12 cellular contexts compared by ENCODE assay signal in the genomic region with DNA sequence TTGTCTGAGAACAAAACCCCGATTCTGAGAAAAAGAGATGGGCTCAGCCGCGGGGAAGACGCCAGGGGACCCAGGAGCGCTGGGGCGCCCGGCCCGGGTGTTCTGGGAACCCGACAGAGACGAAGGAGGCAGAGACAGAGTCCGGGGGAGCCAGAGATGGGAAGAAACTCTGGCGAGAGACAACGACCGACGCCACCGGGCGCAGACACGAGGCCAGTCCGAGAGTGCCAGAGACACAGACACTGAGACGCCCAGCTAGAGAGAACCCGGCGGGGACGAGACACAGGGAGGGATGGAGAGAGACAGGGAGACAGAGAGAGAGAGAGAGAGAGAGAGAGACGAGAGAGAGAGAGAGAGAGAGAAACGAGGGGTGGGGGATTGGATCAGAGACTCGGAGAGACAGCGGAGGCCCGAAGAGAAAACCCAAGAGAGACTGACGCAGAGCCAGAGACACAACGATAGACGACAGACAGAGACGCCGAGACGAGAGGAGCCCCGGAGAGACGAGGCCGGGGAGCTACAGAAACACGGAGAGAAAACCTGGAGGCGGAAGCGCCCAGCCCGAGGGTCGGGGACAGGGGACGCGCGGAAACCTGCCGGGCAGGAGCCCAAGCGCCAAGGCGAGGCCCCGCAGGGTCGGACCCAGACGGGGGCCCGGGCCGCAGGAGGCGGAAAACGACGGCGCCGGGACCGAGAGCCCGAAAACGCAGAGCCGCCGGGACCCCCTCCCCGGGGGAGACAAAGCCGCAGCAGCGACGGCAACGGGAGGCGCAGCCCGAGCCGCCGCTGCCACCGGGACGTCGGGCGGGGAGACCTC. TPM values are rescaled to one million over a fixed set of nuclear protein-coding genes. Genes with fewer than 3 reads are reported as not detected.
DNase-seq lines count a peak whose midpoint lies in the region; ATAC-seq and TF ChIP-seq lines count a peak whose summit lies in the region.
"Had no signal": no experiment of that assay in that cellular context is flagged by ENCODE, and none has a peak within 500 bp of the region (broad histone marks: within the 10 kb centered on the region; RNA-seq: fewer than 3 reads in every experiment).

No MANE protein-coding gene starts in this region.

- no peaks in the 10 kb centered on the region for H3K9me3 Mint-ChIP-seq in activated naive CD8-positive, alpha-beta T cell (ENCODE audit: low read depth)
- no peaks in the 10 kb centered on the region for H3K9me3 Mint-ChIP-seq in memory B cell

- H3K4me1 Mint-ChIP-seq in activated naive CD8-positive, alpha-beta T cell (ENCODE audit: low read depth): peaks cover 9% of the 10 kb centered on the region
- peaks cover 7% of the 10 kb centered on the region for H3K4me1 Mint-ChIP-seq in memory B cell

- H3K4me3 ChIP-seq in heart left ventricle (peak overlapping the region in 9 of 12 donors; percentile 1 to 36 (median 17)), upper lobe of left lung (peak overlapping the region in 3 of 4 donors; percentile 18 to 39 (median 30))

- H3K9me3 ChIP-seq in heart left ventricle: no peaks in the 10 kb centered on the region
- H3K9me3 ChIP-seq in upper lobe of left lung: no peaks in the 10 kb centered on the region
- H3K9me3 ChIP-seq: pancreas had no signal

- intact Hi-C loops in heart left ventricle (cut with DNase I): no loop called here
- intact Hi-C loops in Right ventricle myocardium superior (cut with DNase I): no loop called here

- H3K4me1 ChIP-seq in heart left ventricle (peaks cover 0 to 23% (median 4%) of the 10 kb centered on the region in 12 donors), upper lobe of left lung (peaks cover 10 to 23% (median 16%) of the 10 kb centered on the region in 4 donors)

- TF ChIP-seq POLR2A in heart left ventricle (IDR thresholded peaks at IDR 0.05) (no peak), upper lobe of left lung (IDR thresholded peaks at IDR 0.05) (no peak)

- whole genome bisulfite sequencing in heart left ventricle, 4 donors: 2 to 3% (median 2%) methylated on average over 50 to 76 of the region's 76 CpGs
- 3 to 7% methylated on average over 45 to 71 of the region's 76 CpGs for WGBS in upper lobe of left lung, 2 donors

- TF ChIP-seq CTCF in heart left ventricle (IDR thresholded peaks at IDR 0.05) (no peak), upper lobe of left lung (IDR thresholded peaks at IDR 0.05) (no peak)

- H3K27me3 Mint-ChIP-seq in activated naive CD8-positive, alpha-beta T cell: peaks cover 12% of the 10 kb centered on the region
- H3K27me3 Mint-ChIP-seq in memory B cell: peaks cover 22% of the 10 kb centered on the region

- ATAC-seq in heart left ventricle: no peak
- no peak for ATAC-seq in Right ventricle myocardium superior (ENCODE audit: poor library complexity)
- no peak for ATAC-seq in memory B cell (ENCODE audit: low read depth)
- no peak for ATAC-seq in upper lobe of left lung (ENCODE audit: low FRiP score in 2 of 2)
- no peak for ATAC-seq in GM21786 (IDR thresholded peaks at IDR 0.05; ENCODE audit: unreplicated experiment)
- ATAC-seq: pancreas had no signal

- H3K36me3 Mint-ChIP-seq in activated naive CD8-positive, alpha-beta T cell: no peaks in the 10 kb centered on the region
- peaks cover 4% of the 10 kb centered on the region for H3K36me3 Mint-ChIP-seq in memory B cell

- H3K27ac Mint-ChIP-seq in activated naive CD8-positive, alpha-beta T cell: no peak overlapping the region
- H3K27ac Mint-ChIP-seq in memory B cell: peak overlapping the region; percentile 37

- DNase-seq in heart left ventricle (no peak), Right ventricle myocardium superior (no peak), memory B cell (ENCODE audit: low spot score in 2 of 2) (no peak), upper lobe of left lung (peak in 1 of 2 donors; percentile 78), RPMI8226 (no peak), NCI-H510A treated with DMSO at 0.1 percent for 48 hours (lab: John Stamatoyannopoulos, UW) (no peak)
- DNase-seq: DND-41; stimulated activated CD8-positive, alpha-beta memory T cell treated with anti-CD3 and anti-CD28 coated beads, Interleukin-4, amount 100 ng/mL, for 48 hours had no signal

- peak overlapping the region; percentile 86 for H3K4me3 Mint-ChIP-seq in activated naive CD8-positive, alpha-beta T cell
- peak overlapping the region; percentile 85 for H3K4me3 Mint-ChIP-seq in memory B cell

- no peak for TF ChIP-seq EP300 in upper lobe of left lung (IDR thresholded peaks at IDR 0.05)

- H3K36me3 ChIP-seq in heart left ventricle (no peaks in the 10 kb centered on the region), upper lobe of left lung (no peaks in the 10 kb centered on the region)
- H3K36me3 ChIP-seq: pancreas had no signal

- H3K27me3 ChIP-seq in heart left ventricle (peaks cover 22 to 68% (median 51%) of the 10 kb centered on the region in 9 donors), upper lobe of left lung (peaks cover 0 to 45% (median 29%) of the 10 kb centered on the region in 4 donors)

- H3K27ac ChIP-seq in heart left ventricle (no peak overlapping the region), upper lobe of left lung (no peak overlapping the region)
- H3K27ac ChIP-seq: pancreas had no signal

RNA-seq across cellular contexts. Expression of gene NR5A1, which starts 3.3 kb away (rescaled TPM):
- total RNA-seq in heart left ventricle (not detected), Right ventricle myocardium superior (not detected), upper lobe of left lung (under 1 TPM in 2 of 6 donors, not detected in 4; 0.30 to 0.49 TPM)
- polyA plus RNA-seq in heart left ventricle: under 1 TPM; 0.04 to 0.14 TPM
- total RNA-seq: T-helper 1 cell treated with Interleukin-12 subunit alpha and Interleukin-12 subunit beta and Interleukin-4 antibody, amounts not matched to agents 30 ng/mL and 1 ng/mL, for 36 hours had no signal

RNA-seq across cellular contexts. Expression of gene ADGRD2, which starts 53.7 kb away (rescaled TPM):
- total RNA-seq in heart left ventricle (not detected), Right ventricle myocardium superior (not detected), upper lobe of left lung (not detected)
- polyA plus RNA-seq in heart left ventricle: not detected
- total RNA-seq: pancreas; T-helper 1 cell treated with Interleukin-12 subunit alpha and Interleukin-12 subunit beta and Interleukin-4 antibody, amounts not matched to agents 30 ng/mL and 1 ng/mL, for 36 hours had no signal
